ENCODE assay signal across 1 cellular context in the genomic region with DNA sequence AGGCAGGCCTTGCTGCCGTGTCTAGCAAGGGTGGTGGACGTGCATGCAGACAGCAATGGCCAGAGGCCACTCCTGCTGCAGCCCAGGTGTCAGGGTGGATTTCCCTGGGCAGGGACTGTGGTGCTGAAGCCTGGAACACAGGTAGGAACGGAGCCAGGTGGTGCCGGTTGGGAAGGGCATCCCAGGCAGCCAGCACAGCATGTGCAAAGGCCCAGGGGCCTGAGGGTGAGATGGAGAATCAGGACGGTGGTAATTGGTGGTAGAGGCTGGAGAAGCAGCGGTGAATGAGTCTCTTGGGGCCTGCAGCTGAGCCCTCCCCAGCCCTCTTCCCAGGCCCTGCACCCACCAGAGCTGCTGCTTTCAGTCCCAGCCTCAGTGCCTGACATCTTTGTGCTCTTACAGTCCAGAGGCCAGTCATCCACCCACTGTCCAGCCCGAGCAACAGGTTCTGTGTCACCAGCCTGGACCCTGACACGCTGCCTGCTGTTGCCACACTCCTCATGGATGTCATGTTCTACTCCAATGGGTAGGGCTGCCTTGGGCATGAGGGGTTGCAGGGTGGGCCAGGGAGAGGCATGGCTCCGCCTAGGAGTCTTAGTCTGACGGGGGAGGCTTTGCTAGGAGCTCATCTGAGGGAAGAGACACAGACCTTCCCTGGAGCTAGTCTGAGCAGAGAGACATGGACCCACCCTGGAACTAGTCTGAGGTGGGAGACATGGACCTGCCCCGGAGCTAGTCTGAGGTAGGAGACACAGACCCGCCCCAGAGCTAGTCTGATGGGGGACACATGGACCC.
TF ChIP-seq lines count a peak whose summit lies in the region.

No MANE protein-coding gene starts in this region.

TF ChIP-seq in HepG2, 621 proteins besides CTCF, POLR2A, EP300 and RAD21:
- TF ChIP-seq, protein P1, sequence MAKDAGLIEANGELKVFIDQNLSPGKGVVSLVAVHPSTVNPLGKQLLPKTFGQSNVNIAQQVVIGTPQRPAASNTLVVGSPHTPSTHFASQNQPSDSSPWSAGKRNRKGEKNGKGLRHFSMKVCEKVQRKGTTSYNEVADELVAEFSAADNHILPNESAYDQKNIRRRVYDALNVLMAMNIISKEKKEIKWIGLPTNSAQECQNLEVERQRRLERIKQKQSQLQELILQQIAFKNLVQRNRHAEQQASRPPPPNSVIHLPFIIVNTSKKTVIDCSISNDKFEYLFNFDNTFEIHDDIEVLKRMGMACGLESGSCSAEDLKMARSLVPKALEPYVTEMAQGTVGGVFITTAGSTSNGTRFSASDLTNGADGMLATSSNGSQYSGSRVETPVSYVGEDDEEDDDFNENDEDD (CRISPR knock-in tag; IDR thresholded peaks at IDR 0.05; ENCODE audit: borderline replicate concordance) = no peak
- peak; percentile 90 for TF ChIP-seq ZSCAN22 (CRISPR knock-in tag; IDR thresholded peaks at IDR 0.05)
